In genomic region chr1:155688318-155689121, GRCh38 we compare ENCODE assay signal across 8 cellular contexts. TPM values are rescaled to one million over a fixed set of nuclear protein-coding genes. Genes with fewer than 3 reads are reported as not detected.
DNase-seq lines count a peak whose midpoint lies in the region; ATAC-seq, FAIRE-seq and TF ChIP-seq lines count a peak whose summit lies in the region.

DAP3 (plus strand) TSS chr1:155689091; CDS start chr1:155709780, 20,689 bp downstream.
YY1AP1 (minus strand) TSS chr1:155688774; CDS start chr1:155680436, 8,338 bp downstream.

- H3K9ac ChIP-seq in mammary epithelial cell (ENCODE audit: insufficient read depth, low read length) = peak within 1 kb of the TSS; percentile 82

- peak within 1 kb of the TSS; percentile 98 for H3K4me3 Mint-ChIP-seq in WTC11

- H3K36me3 ChIP-seq in mammary epithelial cell (ENCODE audit: insufficient read depth, low read length) = peaks cover 8% of the 10 kb centered on the region
- H3K36me3 ChIP-seq in small intestine (ENCODE audit: control insufficient read depth in 2 of 2, insufficient read depth in 2 of 2, low read length in 2 of 2) = peaks cover 0 to 5% of the 10 kb centered on the region in 2 donors

- H3K4me3 ChIP-seq in mammary epithelial cell (replicated peaks in 1 of 3; ENCODE audit: insufficient read depth in 1 of 3, low read depth in 2 of 3, low read length in 3 of 3) = peak within 1 kb of the TSS; percentile 56 to 100 (median 87)
- H3K4me3 ChIP-seq in small intestine (ENCODE audit: low read depth in 1 of 2, low read length in 2 of 2) = peak within 1 kb of the TSS; percentile 86 to 96

- peak within 1 kb of the TSS; percentile 78 for H3K4me2 ChIP-seq in mammary epithelial cell (ENCODE audit: insufficient read depth, low read depth, low read length)

- H3K27me3 Mint-ChIP-seq in WTC11 (ENCODE audit: low read depth) = no peaks in the 10 kb centered on the region

- H3K27ac Mint-ChIP-seq in WTC11 = peak within 1 kb of the TSS; percentile 91

- 0% methylated on average over 4 of the region's 85 CpGs for WGBS in mammary epithelial cell (ENCODE audit: low coverage, missing lambda C conversion rate)
- 0% methylated on average over 55 to 85 of the region's 85 CpGs for WGBS in small intestine, 3 donors

- H3K4me1 Mint-ChIP-seq in WTC11 = peaks cover 26% of the 10 kb centered on the region

- peaks cover 19% of the 10 kb centered on the region for H3K9me3 Mint-ChIP-seq in WTC11

- peak within 1 kb of the TSS; percentile 83 for H3K27ac ChIP-seq in mammary epithelial cell (ENCODE audit: insufficient read depth, low read depth, low read length)
- peak within 1 kb of the TSS; percentile 97 to 98 for H3K27ac ChIP-seq in small intestine (ENCODE audit: low read depth in 1 of 2, low read length in 1 of 2)

- no peak for FAIRE-seq in small intestine (lab: Jason Lieb, UNC)

- POLR2A ChIA-PET in WTC11 (lab: Charles Lee) = no interaction called here

- intact Hi-C loops in mammary epithelial cell (cut with micrococcal nuclease) = loop anchor here (2.0 to 5.0 kb wide), 2 partner anchors 38 to 39 kb away; no protein-coding TSS in a partner anchor

- H3K27me3 ChIP-seq in mammary epithelial cell (ENCODE audit: insufficient read depth, low read length) (no peaks in the 10 kb centered on the region), small intestine (ENCODE audit: control insufficient read depth in 2 of 2, insufficient read depth in 2 of 2, low read length in 2 of 2) (no peaks in the 10 kb centered on the region)

- CTCF ChIA-PET in WTC11 (lab: Charles Lee) (no interaction called here), mammary epithelial cell (lab: Charles Lee; ENCODE audit: low non-redundant PET) (no interaction called here)

- dilution Hi-C loops in mammary epithelial cell (cut with HindIII; ENCODE audit: low sequenced_read_pairs) = no loop called here

- H2AFZ ChIP-seq in mammary epithelial cell (ENCODE audit: low read depth, low read length) = peak within 1 kb of the TSS; percentile 92

- no TSS peak for BruUV-seq in mammary epithelial cell (replicated peaks; lab: Mats Ljungman, UMichigan)

- TF ChIP-seq CTCF in WTC11 (IDR thresholded peaks at IDR 0.05) (no peak), mammary epithelial cell (conservative IDR thresholded peaks at IDR 0.05 in 1 of 2, IDR thresholded peaks at IDR 0.05 in 1 of 2; ENCODE audit: extremely low read depth in 1 of 2, insufficient read depth in 1 of 2, low read depth in 1 of 2, low read length in 2 of 2) (no peak)

- H3K9me3 ChIP-seq in mammary epithelial cell (replicated peaks; ENCODE audit: insufficient read depth, low read length) (peaks cover 3% of the 10 kb centered on the region), small intestine (ENCODE audit: control insufficient read depth, low read depth) (no peaks in the 10 kb centered on the region)

- no peaks in the 10 kb centered on the region for H4K20me1 ChIP-seq in mammary epithelial cell (ENCODE audit: insufficient read depth, low read length)

- DNase-seq in AG08395 (ENCODE audit: low spot score) (peak; percentile 98), NCI-H345 (lab: John Stamatoyannopoulos, UW) (peak; percentile 97), WTC11 (ENCODE audit: low spot score) (peak; percentile 80), mammary epithelial cell (peak; percentile 91), iPS-NIHi7 (ENCODE audit: extremely low spot score) (peak; percentile 93), small intestine (peak; percentile 94)

- peaks cover 15% of the 10 kb centered on the region for H3K4me1 ChIP-seq in mammary epithelial cell (ENCODE audit: insufficient read depth, low read length)
- H3K4me1 ChIP-seq in small intestine (ENCODE audit: control insufficient read depth in 2 of 2, insufficient read depth in 1 of 2, low read depth in 1 of 2, low read length in 1 of 2) = peaks cover 0 to 5% of the 10 kb centered on the region in 2 donors

- ATAC-seq in GM18909 (IDR thresholded peaks at IDR 0.05; ENCODE audit: poor library complexity, unreplicated experiment) (peak; percentile 81), HG03159 (IDR thresholded peaks at IDR 0.05; ENCODE audit: unreplicated experiment) (peak; percentile 79), WTC11 (peak; percentile 80)

- in situ Hi-C loops in mammary epithelial cell (cut with MboI; ENCODE audit: low sequenced_read_pairs in 2 of 2) = no loop called here

- H3K36me3 Mint-ChIP-seq in WTC11 = peaks cover 40% of the 10 kb centered on the region

- peaks cover 93% of the 10 kb centered on the region for H3K79me2 ChIP-seq in mammary epithelial cell (ENCODE audit: insufficient read depth, low read length)

TF ChIP-seq in WTC11, 78 proteins besides CTCF, POLR2A, EP300 and RAD21 (continues in another document):
- TF ChIP-seq MAX (CRISPR knock-in tag; IDR thresholded peaks at IDR 0.05) = peak; percentile 69; the same call in 1 of the 2 replicates
- peak; percentile 31; the same call in 1 of the 2 replicates for TF ChIP-seq NFE2L1 (CRISPR knock-in tag; IDR thresholded peaks at IDR 0.05)
- peak; percentile 86 for TF ChIP-seq TP53 (CRISPR knock-in tag; IDR thresholded peaks at IDR 0.05)
- TF ChIP-seq SP1 (CRISPR knock-in tag; conservative IDR thresholded peaks at IDR 0.05) = peak; percentile 52; the same call in 1 of the 2 replicates
- TF ChIP-seq CBFB (CRISPR knock-in tag; IDR thresholded peaks at IDR 0.05; ENCODE audit: low read depth) = no peak
- peak; percentile 10; the same call in 1 of the 2 replicates for TF ChIP-seq E2F5 (CRISPR knock-in tag; IDR thresholded peaks at IDR 0.05)
- TF ChIP-seq ZNF232 (CRISPR knock-in tag; IDR thresholded peaks at IDR 0.05) = peak; percentile 28; the same call in 1 of the 2 replicates
- 0 out of 2 replicates have a peak, but pooled peaks have one; percentile 23 for TF ChIP-seq CREM (CRISPR knock-in tag; IDR thresholded peaks at IDR 0.05)
- peak; percentile 8; the same call in 1 of the 2 replicates for TF ChIP-seq KAT7 (CRISPR knock-in tag; IDR thresholded peaks at IDR 0.05; ENCODE audit: borderline replicate concordance)
- peak; percentile 22; the same call in 1 of the 2 replicates for TF ChIP-seq ARID4B (CRISPR knock-in tag; IDR thresholded peaks at IDR 0.05; ENCODE audit: borderline replicate concordance)
- peak; percentile 73; the same call in 1 of the 2 replicates for TF ChIP-seq ZNF138 (CRISPR knock-in tag; conservative IDR thresholded peaks at IDR 0.05)
- TF ChIP-seq USF2 (CRISPR knock-in tag; IDR thresholded peaks at IDR 0.05) = peak; percentile 33; the same call in 1 of the 2 replicates
- TF ChIP-seq IRF2 (CRISPR knock-in tag; IDR thresholded peaks at IDR 0.05; ENCODE audit: borderline replicate concordance, low read depth) = no peak

RNA-seq across cellular contexts. Expression of gene DAP3, which starts in this region (rescaled TPM):
- total RNA-seq in WTC11 (2021) (107 to 125 TPM (median 109 TPM) in 3 replicates), mammary epithelial cell (100 to 1,000 TPM in 1 of 2 donors, 10 to 100 TPM in 1; 93.9 to 132 TPM)
- polyA plus RNA-seq in mammary epithelial cell (129 TPM), small intestine (10 to 100 TPM; 88.3 to 97.8 (median 94.6) TPM)
- polyA minus RNA-seq in mammary epithelial cell = 63.7 TPM

RNA-seq across cellular contexts. Expression of gene YY1AP1, which starts in this region (rescaled TPM):
- total RNA-seq in WTC11 (2021) = 41.8 to 45.0 TPM (median 41.8 TPM) in 3 replicates
- 10 to 100 TPM; 40.2 to 46.8 TPM for total RNA-seq in mammary epithelial cell
- 61.3 TPM for polyA plus RNA-seq in mammary epithelial cell
- polyA minus RNA-seq in mammary epithelial cell = 65.2 TPM
- polyA plus RNA-seq in small intestine = 10 to 100 TPM; 29.4 to 35.8 (median 34.6) TPM

Comparison
In these comparisons a context has a peak if more than half of its experiments do, and no peak if none do; other contexts are left out.
1. Peak in every context shown above with its lines: DNase-seq, ATAC-seq, H3K4me3 ChIP-seq and H3K27ac ChIP-seq.